In genomic region chr2:172088245-172089004, GRCh38 we compare ENCODE assay signal across 13 cellular contexts. TPM values are rescaled to one million over a fixed set of nuclear protein-coding genes. Genes with fewer than 3 reads are reported as not detected.
DNase-seq lines count a peak whose midpoint lies in the region; TF ChIP-seq lines count a peak whose summit lies in the region.
"Had no signal": no experiment of that assay in that cellular context is flagged by ENCODE, and none has a peak within 500 bp of the region (broad histone marks: within the 10 kb centered on the region; RNA-seq: fewer than 3 reads in every experiment).

No MANE protein-coding gene starts in this region.

- no peak for TF ChIP-seq CTCF in AG04450 (IDR thresholded peaks at IDR 0.05; ENCODE audit: low read depth, low read length)
- no peak for TF ChIP-seq CTCF in GM10266 (IDR thresholded peaks at IDR 0.05; ENCODE audit: control insufficient read depth, insufficient read depth, low read depth, missing control alignments)
- TF ChIP-seq CTCF in mesothelial cell of epicardium (IDR thresholded peaks at IDR 0.05; ENCODE audit: unreplicated experiment), result no peak

- POLR2A ChIA-PET in AG04450 (lab: Yijun Ruan, JAX), result no interaction called here

- CTCF ChIA-PET in AG04450 (lab: Charles Lee), result interaction anchor here (0.5 kb wide), 1 partner anchor 501 kb away, joined by 3 read pairs; no protein-coding TSS in a partner anchor

- peak overlapping the region; percentile 91 for H3K4me3 Mint-ChIP-seq in mesothelial cell of epicardium

- no peaks in the 10 kb centered on the region for H3K9me3 Mint-ChIP-seq in mesothelial cell of epicardium

- H3K27me3 ChIP-seq in AG04450 (ENCODE audit: control insufficient read depth, insufficient read depth, low read length), result peaks cover 84% of the 10 kb centered on the region

- H3K4me1 Mint-ChIP-seq in mesothelial cell of epicardium, result peaks cover 60% of the 10 kb centered on the region

- DNase-seq in AG04450 (ENCODE audit: low read depth, low spot score) (no peak), GM10266 (ENCODE audit: extremely low spot score) (peak; percentile 22), mesothelial cell of epicardium (ENCODE audit: low spot score in 2 of 2, unreplicated experiment in 2 of 2) (no peak), iPS-NIHi11 (ENCODE audit: low spot score) (no peak), DMS79 treated with DMSO at 0.1 percent for 48 hours (lab: John Stamatoyannopoulos, UW) (no peak), midbrain (lab: John Stamatoyannopoulos, UW) (no peak)
- no peak for DNase-seq in NK-92 treated with Interleukin-12 subunit alpha and Interleukin-12 subunit beta, amount 100 ng/mL, for 24 hours (lab: John Stamatoyannopoulos, UW)
- DNase-seq: NCI-H446 treated with DMSO at 0.1 percent for 48 hours, SHP77 had no signal

- peak overlapping the region; percentile 99 for H3K27ac Mint-ChIP-seq in mesothelial cell of epicardium

- H3K4me3 ChIP-seq in AG04450 (ENCODE audit: low read depth, low read length), result peak overlapping the region; percentile 63
- H3K4me3 ChIP-seq: cardiac muscle cell, lung had no signal

- H3K36me3 Mint-ChIP-seq in mesothelial cell of epicardium, result peaks cover 8% of the 10 kb centered on the region

- peaks cover 95% of the 10 kb centered on the region for H3K27me3 Mint-ChIP-seq in mesothelial cell of epicardium (ENCODE audit: low read depth)

- H3K27ac ChIP-seq in AG04450 (ENCODE audit: low read depth, low read length), result peak overlapping the region; percentile 31
- H3K27ac ChIP-seq in angular gyrus (ENCODE audit: low read depth, low read length), result peak overlapping the region; percentile 22
- H3K27ac ChIP-seq: cardiac muscle cell had no signal

- peaks cover 15% of the 10 kb centered on the region for H3K9me3 ChIP-seq in AG04450 (ENCODE audit: control insufficient read depth, insufficient read depth, low read length)

RNA-seq across cellular contexts. Expression of gene DLX1, which starts 3.1 kb away (rescaled TPM):
- polyA plus RNA-seq in AG04450 (2011; rRNA removed), result 1.9 and 2.2 TPM in 2 replicates
- 1.4 and 1.5 TPM in 2 replicates for polyA minus RNA-seq in AG04450 (2011; rRNA and poly(A)+ RNA removed)
- total RNA-seq in mesothelial cell of epicardium, result 5.1 to 5.9 TPM (median 5.1 TPM) in 3 replicates
- total RNA-seq: cardiac muscle cell, fibroblast of villous mesenchyme, lung had no signal
- polyA plus RNA-seq: cardiac muscle cell had no signal

RNA-seq across cellular contexts. Expression of gene DLX2, which starts 14.3 kb away (rescaled TPM):
- polyA plus RNA-seq in AG04450 (2011; rRNA removed), result 0.10 and 0.24 TPM in 2 replicates
- 0.09 TPM in 1 of 2 replicates, not detected in the other for polyA minus RNA-seq in AG04450 (2011; rRNA and poly(A)+ RNA removed)
- total RNA-seq in mesothelial cell of epicardium, result 9.7 to 11.8 TPM (median 10.7 TPM) in 3 replicates
- total RNA-seq: cardiac muscle cell had no signal
